ENCODE assay signal across 1 cellular context in the genomic region with DNA sequence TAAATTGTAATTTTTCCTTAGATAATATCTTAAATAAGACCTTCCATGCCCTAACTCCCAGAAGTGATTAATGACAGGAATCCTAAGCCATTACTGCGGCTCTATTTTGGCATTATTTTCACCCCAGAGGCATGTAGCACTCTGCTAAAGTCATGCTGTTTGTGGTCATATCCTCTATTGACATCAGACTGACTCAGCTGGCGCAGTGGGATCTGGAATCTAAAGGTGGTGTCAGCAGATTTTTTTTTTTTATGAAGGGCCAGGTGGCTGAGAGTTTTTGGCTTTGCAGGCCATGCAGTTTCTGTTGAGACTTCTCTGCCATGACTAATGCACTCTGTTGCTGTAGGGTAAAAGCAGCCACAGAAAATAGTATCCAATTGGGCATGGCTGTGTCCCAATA.
TF ChIP-seq lines count a peak whose summit lies in the region.

No MANE protein-coding gene starts in this region.

TF ChIP-seq in K562, 482 proteins besides CTCF, POLR2A, EP300 and RAD21 (continued from another document and continues in another):
- peak; percentile 45; the same call in 1 of the 2 replicates for TF ChIP-seq TAL1 (IDR thresholded peaks at IDR 0.05)
- no peak for TF ChIP-seq OTX1 (CRISPR knock-in tag; IDR thresholded peaks at IDR 0.05)
- peak; percentile 66 for TF ChIP-seq MAFG (tag; conservative IDR thresholded peaks at IDR 0.05)
- no peak for TF ChIP-seq SIN3A (IDR thresholded peaks at IDR 0.05; ENCODE audit: borderline replicate concordance in 2 of 2, control insufficient read depth in 1 of 2, low read depth in 2 of 2, low read length in 2 of 2)
- peak; percentile 83 for TF ChIP-seq ZNF316 (IDR thresholded peaks at IDR 0.05)
- TF ChIP-seq, protein P1, sequence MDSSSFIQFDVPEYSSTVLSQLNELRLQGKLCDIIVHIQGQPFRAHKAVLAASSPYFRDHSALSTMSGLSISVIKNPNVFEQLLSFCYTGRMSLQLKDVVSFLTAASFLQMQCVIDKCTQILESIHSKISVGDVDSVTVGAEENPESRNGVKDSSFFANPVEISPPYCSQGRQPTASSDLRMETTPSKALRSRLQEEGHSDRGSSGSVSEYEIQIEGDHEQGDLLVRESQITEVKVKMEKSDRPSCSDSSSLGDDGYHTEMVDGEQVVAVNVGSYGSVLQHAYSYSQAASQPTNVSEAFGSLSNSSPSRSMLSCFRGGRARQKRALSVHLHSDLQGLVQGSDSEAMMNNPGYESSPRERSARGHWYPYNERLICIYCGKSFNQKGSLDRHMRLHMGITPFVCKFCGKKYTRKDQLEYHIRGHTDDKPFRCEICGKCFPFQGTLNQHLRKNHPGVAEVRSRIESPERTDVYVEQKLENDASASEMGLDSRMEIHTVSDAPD (CRISPR knock-in tag; IDR thresholded peaks at IDR 0.05) = no peak
- no peak for TF ChIP-seq POLR2G (IDR thresholded peaks at IDR 0.05; ENCODE audit: low read depth, low read length)
- TF ChIP-seq SNIP1 (IDR thresholded peaks at IDR 0.05; ENCODE audit: low read depth) = no peak
- no peak for TF ChIP-seq KLF6 (CRISPR knock-in tag; IDR thresholded peaks at IDR 0.05; ENCODE audit: borderline replicate concordance)
- peak in 1 of 2 experiments; percentile 46; a peak in 1 of 4 replicates for TF ChIP-seq TRIM24 (IDR thresholded peaks at IDR 0.05)
- TF ChIP-seq FOSL1 (tag; conservative IDR thresholded peaks at IDR 0.05) = peak; percentile 84
- TF ChIP-seq ASH1L (IDR thresholded peaks at IDR 0.05; ENCODE audit: borderline replicate concordance, low read depth, partially characterized antibody) = no peak
- TF ChIP-seq, protein P2, sequence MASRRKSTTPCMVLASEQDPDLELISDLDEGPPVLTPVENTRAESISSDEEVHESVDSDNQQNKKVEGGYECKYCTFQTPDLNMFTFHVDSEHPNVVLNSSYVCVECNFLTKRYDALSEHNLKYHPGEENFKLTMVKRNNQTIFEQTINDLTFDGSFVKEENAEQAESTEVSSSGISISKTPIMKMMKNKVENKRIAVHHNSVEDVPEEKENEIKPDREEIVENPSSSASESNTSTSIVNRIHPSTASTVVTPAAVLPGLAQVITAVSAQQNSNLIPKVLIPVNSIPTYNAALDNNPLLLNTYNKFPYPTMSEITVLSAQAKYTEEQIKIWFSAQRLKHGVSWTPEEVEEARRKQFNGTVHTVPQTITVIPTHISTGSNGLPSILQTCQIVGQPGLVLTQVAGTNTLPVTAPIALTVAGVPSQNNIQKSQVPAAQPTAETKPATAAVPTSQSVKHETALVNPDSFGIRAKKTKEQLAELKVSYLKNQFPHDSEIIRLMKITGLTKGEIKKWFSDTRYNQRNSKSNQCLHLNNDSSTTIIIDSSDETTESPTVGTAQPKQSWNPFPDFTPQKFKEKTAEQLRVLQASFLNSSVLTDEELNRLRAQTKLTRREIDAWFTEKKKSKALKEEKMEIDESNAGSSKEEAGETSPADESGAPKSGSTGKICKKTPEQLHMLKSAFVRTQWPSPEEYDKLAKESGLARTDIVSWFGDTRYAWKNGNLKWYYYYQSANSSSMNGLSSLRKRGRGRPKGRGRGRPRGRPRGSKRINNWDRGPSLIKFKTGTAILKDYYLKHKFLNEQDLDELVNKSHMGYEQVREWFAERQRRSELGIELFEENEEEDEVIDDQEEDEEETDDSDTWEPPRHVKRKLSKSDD (conservative IDR thresholded peaks at IDR 0.05; ENCODE audit: low read length) = no peak
- 0 out of 2 replicates have a peak, but pooled peaks have one; percentile 26 for TF ChIP-seq DPF2 (IDR thresholded peaks at IDR 0.05)
- TF ChIP-seq MAFK (IDR thresholded peaks at IDR 0.05; ENCODE audit: low read length) = peak; percentile 57
- TF ChIP-seq, protein P3, sequence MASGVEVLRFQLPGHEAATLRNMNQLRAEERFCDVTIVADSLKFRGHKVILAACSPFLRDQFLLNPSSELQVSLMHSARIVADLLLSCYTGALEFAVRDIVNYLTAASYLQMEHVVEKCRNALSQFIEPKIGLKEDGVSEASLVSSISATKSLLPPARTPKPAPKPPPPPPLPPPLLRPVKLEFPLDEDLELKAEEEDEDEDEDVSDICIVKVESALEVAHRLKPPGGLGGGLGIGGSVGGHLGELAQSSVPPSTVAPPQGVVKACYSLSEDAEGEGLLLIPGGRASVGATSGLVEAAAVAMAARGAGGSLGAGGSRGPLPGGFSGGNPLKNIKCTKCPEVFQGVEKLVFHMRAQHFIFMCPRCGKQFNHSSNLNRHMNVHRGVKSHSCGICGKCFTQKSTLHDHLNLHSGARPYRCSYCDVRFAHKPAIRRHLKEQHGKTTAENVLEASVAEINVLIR (CRISPR knock-in tag; IDR thresholded peaks at IDR 0.05) = no peak
- 0 out of 2 replicates have a peak, but pooled peaks have one; percentile 59 for TF ChIP-seq ZNF384 (IDR thresholded peaks at IDR 0.05; ENCODE audit: low read depth, low read length)
- TF ChIP-seq, protein P4, sequence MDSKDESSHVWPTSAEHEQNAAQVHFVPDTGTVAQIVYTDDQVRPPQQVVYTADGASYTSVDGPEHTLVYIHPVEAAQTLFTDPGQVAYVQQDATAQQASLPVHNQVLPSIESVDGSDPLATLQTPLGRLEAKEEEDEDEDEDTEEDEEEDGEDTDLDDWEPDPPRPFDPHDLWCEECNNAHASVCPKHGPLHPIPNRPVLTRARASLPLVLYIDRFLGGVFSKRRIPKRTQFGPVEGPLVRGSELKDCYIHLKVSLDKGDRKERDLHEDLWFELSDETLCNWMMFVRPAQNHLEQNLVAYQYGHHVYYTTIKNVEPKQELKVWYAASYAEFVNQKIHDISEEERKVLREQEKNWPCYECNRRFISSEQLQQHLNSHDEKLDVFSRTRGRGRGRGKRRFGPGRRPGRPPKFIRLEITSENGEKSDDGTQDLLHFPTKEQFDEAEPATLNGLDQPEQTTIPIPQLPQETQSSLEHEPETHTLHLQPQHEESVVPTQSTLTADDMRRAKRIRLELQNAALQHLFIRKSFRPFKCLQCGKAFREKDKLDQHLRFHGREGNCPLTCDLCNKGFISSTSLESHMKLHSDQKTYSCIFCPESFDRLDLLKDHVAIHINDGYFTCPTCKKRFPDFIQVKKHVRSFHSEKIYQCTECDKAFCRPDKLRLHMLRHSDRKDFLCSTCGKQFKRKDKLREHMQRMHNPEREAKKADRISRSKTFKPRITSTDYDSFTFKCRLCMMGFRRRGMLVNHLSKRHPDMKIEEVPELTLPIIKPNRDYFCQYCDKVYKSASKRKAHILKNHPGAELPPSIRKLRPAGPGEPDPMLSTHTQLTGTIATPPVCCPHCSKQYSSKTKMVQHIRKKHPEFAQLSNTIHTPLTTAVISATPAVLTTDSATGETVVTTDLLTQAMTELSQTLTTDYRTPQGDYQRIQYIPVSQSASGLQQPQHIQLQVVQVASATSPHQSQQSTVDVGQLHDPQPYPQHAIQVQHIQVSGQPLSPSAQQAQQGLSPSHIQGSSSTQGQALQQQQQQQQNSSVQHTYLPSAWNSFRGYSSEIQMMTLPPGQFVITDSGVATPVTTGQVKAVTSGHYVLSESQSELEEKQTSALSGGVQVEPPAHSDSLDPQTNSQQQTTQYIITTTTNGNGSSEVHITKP (IDR thresholded peaks at IDR 0.05; ENCODE audit: partially characterized antibody) = no peak
- TF ChIP-seq, protein P5, sequence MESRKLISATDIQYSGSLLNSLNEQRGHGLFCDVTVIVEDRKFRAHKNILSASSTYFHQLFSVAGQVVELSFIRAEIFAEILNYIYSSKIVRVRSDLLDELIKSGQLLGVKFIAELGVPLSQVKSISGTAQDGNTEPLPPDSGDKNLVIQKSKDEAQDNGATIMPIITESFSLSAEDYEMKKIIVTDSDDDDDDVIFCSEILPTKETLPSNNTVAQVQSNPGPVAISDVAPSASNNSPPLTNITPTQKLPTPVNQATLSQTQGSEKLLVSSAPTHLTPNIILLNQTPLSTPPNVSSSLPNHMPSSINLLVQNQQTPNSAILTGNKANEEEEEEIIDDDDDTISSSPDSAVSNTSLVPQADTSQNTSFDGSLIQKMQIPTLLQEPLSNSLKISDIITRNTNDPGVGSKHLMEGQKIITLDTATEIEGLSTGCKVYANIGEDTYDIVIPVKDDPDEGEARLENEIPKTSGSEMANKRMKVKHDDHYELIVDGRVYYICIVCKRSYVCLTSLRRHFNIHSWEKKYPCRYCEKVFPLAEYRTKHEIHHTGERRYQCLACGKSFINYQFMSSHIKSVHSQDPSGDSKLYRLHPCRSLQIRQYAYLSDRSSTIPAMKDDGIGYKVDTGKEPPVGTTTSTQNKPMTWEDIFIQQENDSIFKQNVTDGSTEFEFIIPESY (CRISPR knock-in tag; IDR thresholded peaks at IDR 0.05) = no peak
- TF ChIP-seq ELF1 (tag; IDR thresholded peaks at IDR 0.05) = no peak
- TF ChIP-seq MED1 (CRISPR knock-in tag; IDR thresholded peaks at IDR 0.05; ENCODE audit: borderline replicate concordance) = no peak
- TF ChIP-seq CBFA2T3 (IDR thresholded peaks at IDR 0.05) = peak; percentile 64
- TF ChIP-seq XRCC5 (IDR thresholded peaks at IDR 0.05; ENCODE audit: low read depth, low read length) = no peak
- peak; percentile 63 for TF ChIP-seq TCF3 (CRISPR knock-in tag; IDR thresholded peaks at IDR 0.05)
- TF ChIP-seq, protein P6, sequence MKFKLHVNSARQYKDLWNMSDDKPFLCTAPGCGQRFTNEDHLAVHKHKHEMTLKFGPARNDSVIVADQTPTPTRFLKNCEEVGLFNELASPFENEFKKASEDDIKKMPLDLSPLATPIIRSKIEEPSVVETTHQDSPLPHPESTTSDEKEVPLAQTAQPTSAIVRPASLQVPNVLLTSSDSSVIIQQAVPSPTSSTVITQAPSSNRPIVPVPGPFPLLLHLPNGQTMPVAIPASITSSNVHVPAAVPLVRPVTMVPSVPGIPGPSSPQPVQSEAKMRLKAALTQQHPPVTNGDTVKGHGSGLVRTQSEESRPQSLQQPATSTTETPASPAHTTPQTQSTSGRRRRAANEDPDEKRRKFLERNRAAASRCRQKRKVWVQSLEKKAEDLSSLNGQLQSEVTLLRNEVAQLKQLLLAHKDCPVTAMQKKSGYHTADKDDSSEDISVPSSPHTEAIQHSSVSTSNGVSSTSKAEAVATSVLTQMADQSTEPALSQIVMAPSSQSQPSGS (CRISPR knock-in tag; IDR thresholded peaks at IDR 0.05) = no peak
- TF ChIP-seq, protein P7, sequence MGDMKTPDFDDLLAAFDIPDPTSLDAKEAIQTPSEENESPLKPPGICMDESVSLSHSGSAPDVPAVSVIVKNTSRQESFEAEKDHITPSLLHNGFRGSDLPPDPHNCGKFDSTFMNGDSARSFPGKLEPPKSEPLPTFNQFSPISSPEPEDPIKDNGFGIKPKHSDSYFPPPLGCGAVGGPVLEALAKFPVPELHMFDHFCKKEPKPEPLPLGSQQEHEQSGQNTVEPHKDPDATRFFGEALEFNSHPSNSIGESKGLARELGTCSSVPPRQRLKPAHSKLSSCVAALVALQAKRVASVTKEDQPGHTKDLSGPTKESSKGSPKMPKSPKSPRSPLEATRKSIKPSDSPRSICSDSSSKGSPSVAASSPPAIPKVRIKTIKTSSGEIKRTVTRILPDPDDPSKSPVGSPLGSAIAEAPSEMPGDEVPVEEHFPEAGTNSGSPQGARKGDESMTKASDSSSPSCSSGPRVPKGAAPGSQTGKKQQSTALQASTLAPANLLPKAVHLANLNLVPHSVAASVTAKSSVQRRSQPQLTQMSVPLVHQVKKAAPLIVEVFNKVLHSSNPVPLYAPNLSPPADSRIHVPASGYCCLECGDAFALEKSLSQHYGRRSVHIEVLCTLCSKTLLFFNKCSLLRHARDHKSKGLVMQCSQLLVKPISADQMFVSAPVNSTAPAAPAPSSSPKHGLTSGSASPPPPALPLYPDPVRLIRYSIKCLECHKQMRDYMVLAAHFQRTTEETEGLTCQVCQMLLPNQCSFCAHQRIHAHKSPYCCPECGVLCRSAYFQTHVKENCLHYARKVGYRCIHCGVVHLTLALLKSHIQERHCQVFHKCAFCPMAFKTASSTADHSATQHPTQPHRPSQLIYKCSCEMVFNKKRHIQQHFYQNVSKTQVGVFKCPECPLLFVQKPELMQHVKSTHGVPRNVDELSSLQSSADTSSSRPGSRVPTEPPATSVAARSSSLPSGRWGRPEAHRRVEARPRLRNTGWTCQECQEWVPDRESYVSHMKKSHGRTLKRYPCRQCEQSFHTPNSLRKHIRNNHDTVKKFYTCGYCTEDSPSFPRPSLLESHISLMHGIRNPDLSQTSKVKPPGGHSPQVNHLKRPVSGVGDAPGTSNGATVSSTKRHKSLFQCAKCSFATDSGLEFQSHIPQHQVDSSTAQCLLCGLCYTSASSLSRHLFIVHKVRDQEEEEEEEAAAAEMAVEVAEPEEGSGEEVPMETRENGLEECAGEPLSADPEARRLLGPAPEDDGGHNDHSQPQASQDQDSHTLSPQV (IDR thresholded peaks at IDR 0.05) = no peak
- no peak for TF ChIP-seq U2AF1 (optimal IDR thresholded peaks at IDR 0.05; ENCODE audit: low read depth, low read length)
- TF ChIP-seq, protein P8, sequence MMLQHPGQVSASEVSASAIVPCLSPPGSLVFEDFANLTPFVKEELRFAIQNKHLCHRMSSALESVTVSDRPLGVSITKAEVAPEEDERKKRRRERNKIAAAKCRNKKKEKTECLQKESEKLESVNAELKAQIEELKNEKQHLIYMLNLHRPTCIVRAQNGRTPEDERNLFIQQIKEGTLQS (IDR thresholded peaks at IDR 0.05) = peak; percentile 46; the same call in 1 of the 2 replicates
- TF ChIP-seq, protein P8 (CRISPR knock-in tag; conservative IDR thresholded peaks at IDR 0.05) = no peak
- TF ChIP-seq SRSF1 (IDR thresholded peaks at IDR 0.05; ENCODE audit: low read depth, low read length) = no peak
- TF ChIP-seq, protein P9, sequence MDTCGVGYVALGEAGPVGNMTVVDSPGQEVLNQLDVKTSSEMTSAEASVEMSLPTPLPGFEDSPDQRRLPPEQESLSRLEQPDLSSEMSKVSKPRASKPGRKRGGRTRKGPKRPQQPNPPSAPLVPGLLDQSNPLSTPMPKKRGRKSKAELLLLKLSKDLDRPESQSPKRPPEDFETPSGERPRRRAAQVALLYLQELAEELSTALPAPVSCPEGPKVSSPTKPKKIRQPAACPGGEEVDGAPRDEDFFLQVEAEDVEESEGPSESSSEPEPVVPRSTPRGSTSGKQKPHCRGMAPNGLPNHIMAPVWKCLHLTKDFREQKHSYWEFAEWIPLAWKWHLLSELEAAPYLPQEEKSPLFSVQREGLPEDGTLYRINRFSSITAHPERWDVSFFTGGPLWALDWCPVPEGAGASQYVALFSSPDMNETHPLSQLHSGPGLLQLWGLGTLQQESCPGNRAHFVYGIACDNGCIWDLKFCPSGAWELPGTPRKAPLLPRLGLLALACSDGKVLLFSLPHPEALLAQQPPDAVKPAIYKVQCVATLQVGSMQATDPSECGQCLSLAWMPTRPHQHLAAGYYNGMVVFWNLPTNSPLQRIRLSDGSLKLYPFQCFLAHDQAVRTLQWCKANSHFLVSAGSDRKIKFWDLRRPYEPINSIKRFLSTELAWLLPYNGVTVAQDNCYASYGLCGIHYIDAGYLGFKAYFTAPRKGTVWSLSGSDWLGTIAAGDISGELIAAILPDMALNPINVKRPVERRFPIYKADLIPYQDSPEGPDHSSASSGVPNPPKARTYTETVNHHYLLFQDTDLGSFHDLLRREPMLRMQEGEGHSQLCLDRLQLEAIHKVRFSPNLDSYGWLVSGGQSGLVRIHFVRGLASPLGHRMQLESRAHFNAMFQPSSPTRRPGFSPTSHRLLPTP (IDR thresholded peaks at IDR 0.05; ENCODE audit: borderline replicate concordance, extremely low read depth, insufficient read length) = no peak
